Comparison of ENCODE assay signal across 16 cellular contexts in genomic region chr6:21730533-21730932, GRCh38.
DNase-seq lines count a peak whose midpoint lies in the region; ATAC-seq and TF ChIP-seq lines count a peak whose summit lies in the region.
"Had no signal": no experiment of that assay in that cellular context is flagged by ENCODE, and none has a peak within 500 bp of the region (broad histone marks: within the 10 kb centered on the region; RNA-seq: fewer than 3 reads in every experiment).

No MANE protein-coding gene starts in this region.

- no peak overlapping the region for H2AFZ ChIP-seq in mammary epithelial cell (ENCODE audit: low read depth, low read length)

- ATAC-seq in body of pancreas: no peak
- no peak for ATAC-seq in HG03025 (IDR thresholded peaks at IDR 0.05; ENCODE audit: low FRiP score, unreplicated experiment)
- ATAC-seq: K562 had no signal

- H3K9me3 Mint-ChIP-seq in MCF 10A (ENCODE audit: unreplicated experiment) (no peaks in the 10 kb centered on the region), mesothelial cell of epicardium (no peaks in the 10 kb centered on the region)

- POLR2A ChIA-PET in MCF 10A (lab: Yijun Ruan, JAX): interaction anchor here (1.0 to 2.4 kb wide), 5 partner anchors 11 to 137 kb away, joined by 3 to 12 read pairs (median 6); partner anchors contain the start of gene SOX4

- H3K4me1 ChIP-seq in mammary epithelial cell (ENCODE audit: insufficient read depth, low read length): peaks cover 32% of the 10 kb centered on the region
- H3K4me1 ChIP-seq in body of pancreas: peaks cover 6% of the 10 kb centered on the region
- H3K4me1 ChIP-seq in thyroid gland: peaks cover 19 to 21% of the 10 kb centered on the region in 2 donors
- peaks cover 0 to 24% (median 3%) of the 10 kb centered on the region in 4 donors for H3K4me1 ChIP-seq in tibial nerve

- H3K4me3 Mint-ChIP-seq in MCF 10A (ENCODE audit: unreplicated experiment) (no peak overlapping the region), mesothelial cell of epicardium (no peak overlapping the region)
- H3K4me3 Mint-ChIP-seq: CD14-positive monocyte had no signal

- BruUV-seq in MCF 10A (replicated peaks; lab: Mats Ljungman, UMichigan) (no TSS peak), mammary epithelial cell (replicated peaks; lab: Mats Ljungman, UMichigan) (no TSS peak)

- no peaks in the 10 kb centered on the region for H4K20me1 ChIP-seq in mammary epithelial cell (ENCODE audit: insufficient read depth, low read length)

- intact Hi-C loops in MCF 10A (cut with micrococcal nuclease) (no loop called here), mammary epithelial cell (cut with micrococcal nuclease) (loop anchor here (5.0 kb wide), 1 partner anchor 58 kb away; no protein-coding TSS in a partner anchor), body of pancreas (cut with DNase I) (no loop called here), thyroid gland (cut with DNase I) (no loop called here)

- CTCF ChIA-PET in MCF 10A (lab: Yijun Ruan, JAX) (interaction anchor here (0.7 to 1.0 kb wide), 2 partner anchors 10 to 92 kb away, joined by 3 to 4 read pairs; no protein-coding TSS in a partner anchor), mammary epithelial cell (lab: Charles Lee; ENCODE audit: low non-redundant PET) (no interaction called here)

- H3K9me3 ChIP-seq in mammary epithelial cell (replicated peaks; ENCODE audit: insufficient read depth, low read length) (no peaks in the 10 kb centered on the region), body of pancreas (no peaks in the 10 kb centered on the region), thyroid gland (no peaks in the 10 kb centered on the region), tibial nerve (no peaks in the 10 kb centered on the region)

- TF ChIP-seq POLR2A in body of pancreas (IDR thresholded peaks at IDR 0.05) (no peak), thyroid gland (IDR thresholded peaks at IDR 0.05) (no peak), tibial nerve (IDR thresholded peaks at IDR 0.05) (no peak)

- H3K4me3 ChIP-seq in mammary epithelial cell (replicated peaks in 1 of 3; ENCODE audit: insufficient read depth in 1 of 3, low read depth in 2 of 3, low read length in 3 of 3) (no peak overlapping the region), body of pancreas (no peak overlapping the region), thyroid gland (replicated peaks in 1 of 3) (no peak overlapping the region), tibial nerve (no peak overlapping the region)
- H3K4me3 ChIP-seq: K562 had no signal

- H3K27ac Mint-ChIP-seq in MCF 10A (ENCODE audit: low read depth, unreplicated experiment) (peak overlapping the region; percentile 80), mesothelial cell of epicardium (peak overlapping the region; percentile 75)

- H3K9ac ChIP-seq in mammary epithelial cell (ENCODE audit: insufficient read depth, low read length): no peak overlapping the region

- H3K4me1 Mint-ChIP-seq in MCF 10A (ENCODE audit: insufficient read depth, unreplicated experiment) (peaks cover 14% of the 10 kb centered on the region), mesothelial cell of epicardium (peaks cover 57% of the 10 kb centered on the region)

- H3K27ac ChIP-seq in mammary epithelial cell (ENCODE audit: insufficient read depth, low read depth, low read length) (no peak overlapping the region), body of pancreas (peak overlapping the region in 3 of 4 donors; percentile 13 to 69 (median 67)), thyroid gland (peak overlapping the region in 2 of 3 donors; percentile 75 to 78), tibial nerve (no peak overlapping the region)
- H3K27ac ChIP-seq: 22Rv1 had no signal

- H3K4me2 ChIP-seq in mammary epithelial cell (ENCODE audit: insufficient read depth, low read depth, low read length): no peak overlapping the region

- no peaks in the 10 kb centered on the region for H3K36me3 Mint-ChIP-seq in MCF 10A (ENCODE audit: insufficient read depth, unreplicated experiment)
- H3K36me3 Mint-ChIP-seq in mesothelial cell of epicardium: peaks cover 18% of the 10 kb centered on the region
- H3K36me3 Mint-ChIP-seq: CD14-positive monocyte had no signal

- no peak for TF ChIP-seq EP300 in tibial nerve (IDR thresholded peaks at IDR 0.05)

- H3K79me2 ChIP-seq in mammary epithelial cell (ENCODE audit: insufficient read depth, low read length): no peaks in the 10 kb centered on the region

- no peak for DNase-seq in MCF 10A (ENCODE audit: unreplicated experiment)
- DNase-seq in mammary epithelial cell: no peak
- no peak for DNase-seq in body of pancreas
- DNase-seq in mesothelial cell of epicardium (ENCODE audit: low spot score in 2 of 2, unreplicated experiment in 2 of 2): no peak
- DNase-seq in thyroid gland: no peak
- no peak for DNase-seq in tibial nerve (ENCODE audit: low spot score in 2 of 2)
- DNase-seq in COLO829 (ENCODE audit: low spot score): no peak
- DNase-seq: GDM1, NCI-H1105 treated with DMSO at 0.1 percent for 48 hours, NCI-H1694, NCI-H2081 treated with DMSO at 0.1 percent for 48 hours, NCI-H748 treated with DMSO at 0.1 percent for 48 hours had no signal

- no peaks in the 10 kb centered on the region for H3K36me3 ChIP-seq in mammary epithelial cell (ENCODE audit: insufficient read depth, low read length)
- H3K36me3 ChIP-seq in body of pancreas (replicated peaks in 1 of 2; ENCODE audit: insufficient read depth in 1 of 2, low read depth in 2 of 2): no peaks in the 10 kb centered on the region
- no peaks in the 10 kb centered on the region for H3K36me3 ChIP-seq in thyroid gland
- H3K36me3 ChIP-seq in tibial nerve: no peaks in the 10 kb centered on the region

- in situ Hi-C loops in mammary epithelial cell (cut with MboI; ENCODE audit: low sequenced_read_pairs in 2 of 2): no loop called here

- H3K27me3 ChIP-seq in mammary epithelial cell (ENCODE audit: insufficient read depth, low read length): no peaks in the 10 kb centered on the region
- no peaks in the 10 kb centered on the region for H3K27me3 ChIP-seq in body of pancreas
- H3K27me3 ChIP-seq in thyroid gland: no peaks in the 10 kb centered on the region
- no peaks in the 10 kb centered on the region for H3K27me3 ChIP-seq in tibial nerve

- WGBS in mammary epithelial cell (ENCODE audit: low coverage, missing lambda C conversion rate): 93% methylated on average over 7 of the region's 11 CpGs
- WGBS in body of pancreas, 2 donors: 88 to 91% methylated on average over 11 of the region's 11 CpGs
- 95 to 96% methylated on average over 11 of the region's 11 CpGs for WGBS in thyroid gland, 2 donors
- 94 to 95% methylated on average over 11 of the region's 11 CpGs for WGBS in tibial nerve, 2 donors

- dilution Hi-C loops in mammary epithelial cell (cut with HindIII; ENCODE audit: low sequenced_read_pairs): no loop called here

- TF ChIP-seq CTCF in MCF 10A (IDR thresholded peaks at IDR 0.05; ENCODE audit: unreplicated experiment) (no peak), mammary epithelial cell (conservative IDR thresholded peaks at IDR 0.05 in 1 of 2, IDR thresholded peaks at IDR 0.05 in 1 of 2; ENCODE audit: extremely low read depth in 1 of 2, insufficient read depth in 1 of 2, low read depth in 1 of 2, low read length in 2 of 2) (no peak), body of pancreas (IDR thresholded peaks at IDR 0.05) (no peak), mesothelial cell of epicardium (IDR thresholded peaks at IDR 0.05; ENCODE audit: unreplicated experiment) (no peak), thyroid gland (IDR thresholded peaks at IDR 0.05) (no peak), tibial nerve (IDR thresholded peaks at IDR 0.05) (no peak)

- H3K27me3 Mint-ChIP-seq in MCF 10A (ENCODE audit: insufficient read depth, unreplicated experiment) (no peaks in the 10 kb centered on the region), mesothelial cell of epicardium (ENCODE audit: low read depth) (no peaks in the 10 kb centered on the region)

Comparison
In these comparisons a context has a peak if more than half of its experiments do, and no peak if none do; other contexts are left out.
1. H3K27ac ChIP-seq: peak in body of pancreas (3 of 4) and thyroid gland (2 of 3); none in mammary epithelial cell (single experiment) and tibial nerve (0 of 4).